33 cellular contexts compared by ENCODE assay signal in the genomic region with DNA sequence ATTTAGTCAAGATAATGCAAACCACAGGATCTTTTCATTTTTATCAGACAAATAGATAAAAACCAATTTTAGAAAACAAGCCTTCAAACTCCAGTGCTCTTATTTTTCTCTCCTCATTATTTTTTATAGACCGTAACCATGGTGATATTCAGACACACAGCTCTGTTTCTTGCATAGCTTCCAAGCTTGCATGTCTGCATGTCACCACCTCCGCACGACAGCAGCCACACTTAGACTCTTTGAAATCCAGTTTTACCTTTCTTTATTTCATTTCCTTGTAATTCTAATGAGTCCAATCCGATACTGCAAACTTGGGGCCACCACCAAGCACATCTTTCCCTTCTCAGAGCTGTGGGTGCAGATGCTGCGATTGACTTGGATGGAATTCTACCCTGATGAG.
"Had no signal": no experiment of that assay in that cellular context is flagged by ENCODE, and none has a peak within 500 bp of the region (broad histone marks: within the 10 kb centered on the region; RNA-seq: fewer than 3 reads in every experiment).

No MANE protein-coding gene starts in this region.

- H3K27ac ChIP-seq: ascending aorta, Peyer's patch, SJSA1 had no signal

- DNase-seq: activated CD4-positive, alpha-beta T cell treated with anti-CD3 and anti-CD28 coated beads for 36 hours; activated CD4-positive, alpha-beta T cell treated with anti-CD3 and anti-CD28 coated beads, Interleukin-2, amount 10 ng/mL, durations not matched to agents 7 days and 5 days; activated CD4-positive, alpha-beta T cell treated with anti-CD3 and anti-CD28 coated beads, Interleukin-2, amount 50 U/mL, for 48 hours; activated CD8-positive, alpha-beta memory T cell treated with anti-CD3 and anti-CD28 coated beads, Interleukin-2, amount 50 U/mL, for 4 hours; activated effector memory CD4-positive, alpha-beta T cell treated with Interleukin-2 at 50 U/mL for 16 hours; activated naive CD4-positive, alpha-beta T cell treated with anti-CD3 and anti-CD28 coated beads, Interleukin-2, amount 50 U/mL, for 16 hours; activated naive CD8-positive, alpha-beta T cell treated with anti-CD3 and anti-CD28 coated beads for 36 hours; activated T-cell treated with anti-CD3 and anti-CD28 coated beads for 4 hours; activated T-cell treated with anti-CD3 and anti-CD28 coated beads, Interleukin-2, amount 50 U/mL, for 4 hours; amniotic stem cell; central memory CD4-positive, alpha-beta T cell; IMR-90; Karpas-422; KBM-7; MM.1S; MV-4-11; NCI-H1092; NCI-H1436 treated with DMSO at 0.1 percent for 48 hours; NCI-H1694 treated with DMSO at 0.1 percent for 48 hours; NCI-H2029; NCI-H2171; NCI-H510A; NCI-H526; NCI-H748 treated with DMSO at 0.1 percent for 48 hours; NK-92 treated with Interleukin-12 subunit alpha and Interleukin-12 subunit beta, amount 100 ng/mL, for 24 hours; PC-3; Peyer's patch; RPMI8226; SHP77 treated with DMSO at 0.1 percent for 48 hours; SK-N-SH had no signal

- ATAC-seq: activated CD4-positive, alpha-beta T cell treated with anti-CD3 and anti-CD28 coated beads for 36 hours; activated CD4-positive, CD25-positive, alpha-beta regulatory T cell treated with anti-CD3 and anti-CD28 coated beads, Interleukin-2, amount 50 U/mL, for 24 hours; activated T-cell treated with anti-CD3 and anti-CD28 coated beads, Interleukin-2, amount 50 U/mL, for 4 hours; PC-3 had no signal
